Comparison of ENCODE assay signal across 21 cellular contexts in genomic region chr6:4564746-4565145, GRCh38.
A peak's percentile ranks its signal among the peaks of the same experiment; 100 is the strongest.
DNase-seq lines count a peak whose midpoint lies in the region; ATAC-seq and TF ChIP-seq lines count a peak whose summit lies in the region.
"Had no signal": no experiment of that assay in that cellular context is flagged by ENCODE, and none has a peak within 500 bp of the region (broad histone marks: within the 10 kb centered on the region; RNA-seq: fewer than 3 reads in every experiment).

No MANE protein-coding gene starts in this region.

- TF ChIP-seq CTCF in endothelial cell (IDR thresholded peaks at IDR 0.05; ENCODE audit: unreplicated experiment), result no peak

- H3K4me1 Mint-ChIP-seq in T-helper 2 cell treated with Interferon-gamma antibody and Interleukin-4, amounts not matched to agents 5 μg/mL and 100 μg/mL, for 36 hours (ENCODE audit: low read depth), result no peaks in the 10 kb centered on the region
- peaks cover 27% of the 10 kb centered on the region for H3K4me1 Mint-ChIP-seq in endothelial cell (ENCODE audit: unreplicated experiment)
- H3K4me1 Mint-ChIP-seq: activated CD4-positive, alpha-beta T cell treated with anti-CD3 and anti-CD28 coated beads, Interleukin-2, amount 10 ng/mL, durations not matched to agents 24 days and 14 days; central memory CD8-positive, alpha-beta T cell; naive thymus-derived CD4-positive, alpha-beta T cell had no signal

- no peak for ATAC-seq in HG02870 (IDR thresholded peaks at IDR 0.05; ENCODE audit: unreplicated experiment)

- DNase-seq in NCI-H1092 treated with DMSO at 0.1 percent for 48 hours (lab: John Stamatoyannopoulos, UW) (peak; percentile 23), anterior cingulate cortex (lab: John Stamatoyannopoulos, UW) (peak in 39 of 58 donors; percentile 5 to 62 (median 27)), inferior parietal cortex (ENCODE audit: extremely low spot score) (peak; percentile 31), pons (ENCODE audit: low spot score) (peak; percentile 48), RPMI8226 (no peak), endothelial cell (ENCODE audit: low spot score) (no peak)
- DNase-seq in T-helper 2 cell treated with Interferon-gamma antibody and Interleukin-4, amounts not matched to agents 5 μg/mL and 100 μg/mL, for 36 hours (ENCODE audit: low spot score), result no peak
- DNase-seq: activated CD4-positive, alpha-beta T cell treated with anti-CD3 and anti-CD28 coated beads, Interleukin-2, amount 10 ng/mL, durations not matched to agents 24 days and 14 days; activated CD8-positive, alpha-beta memory T cell treated with anti-CD3 and anti-CD28 coated beads, Interleukin-2, amount 50 U/mL, for 4 hours; activated effector memory CD4-positive, alpha-beta T cell treated with anti-CD3 and anti-CD28 coated beads, Interleukin-2, amount 50 U/mL, for 16 hours; COR-L47; effector CD8-positive, alpha-beta T cell; heart right ventricle; naive thymus-derived CD4-positive, alpha-beta T cell; NCI-H146; small intestine; stimulated activated CD4-positive, alpha-beta T cell treated with anti-CD3 and anti-CD28 coated beads, Interleukin-4, amount 100 ng/mL, for 24 hours; T-helper 1 cell had no signal

- no peaks in the 10 kb centered on the region for H3K9me3 Mint-ChIP-seq in T-helper 2 cell treated with Interferon-gamma antibody and Interleukin-4, amounts not matched to agents 5 μg/mL and 100 μg/mL, for 36 hours
- H3K9me3 Mint-ChIP-seq in endothelial cell (ENCODE audit: unreplicated experiment), result no peaks in the 10 kb centered on the region
- H3K9me3 Mint-ChIP-seq: activated CD4-positive, alpha-beta T cell treated with anti-CD3 and anti-CD28 coated beads, Interleukin-2, amount 10 ng/mL, durations not matched to agents 24 days and 14 days; central memory CD8-positive, alpha-beta T cell had no signal

- H3K36me3 Mint-ChIP-seq in T-helper 2 cell treated with Interferon-gamma antibody and Interleukin-4, amounts not matched to agents 5 μg/mL and 100 μg/mL, for 36 hours (ENCODE audit: low read depth), result no peaks in the 10 kb centered on the region
- peaks cover 3% of the 10 kb centered on the region for H3K36me3 Mint-ChIP-seq in endothelial cell (ENCODE audit: low read depth, unreplicated experiment)
- H3K36me3 Mint-ChIP-seq: naive thymus-derived CD4-positive, alpha-beta T cell had no signal

- no peaks in the 10 kb centered on the region for H3K27me3 Mint-ChIP-seq in T-helper 2 cell treated with Interferon-gamma antibody and Interleukin-4, amounts not matched to agents 5 μg/mL and 100 μg/mL, for 36 hours (ENCODE audit: low read depth)
- peaks cover 2% of the 10 kb centered on the region for H3K27me3 Mint-ChIP-seq in endothelial cell (ENCODE audit: unreplicated experiment)

- no peak overlapping the region for H3K4me3 Mint-ChIP-seq in T-helper 2 cell treated with Interferon-gamma antibody and Interleukin-4, amounts not matched to agents 5 μg/mL and 100 μg/mL, for 36 hours
- H3K4me3 Mint-ChIP-seq in endothelial cell (ENCODE audit: unreplicated experiment), result no peak overlapping the region
- H3K4me3 Mint-ChIP-seq: activated CD4-positive, alpha-beta T cell treated with anti-CD3 and anti-CD28 coated beads, Interleukin-2, amount 10 ng/mL, durations not matched to agents 24 days and 14 days; B cell; central memory CD8-positive, alpha-beta T cell; naive thymus-derived CD4-positive, alpha-beta T cell had no signal

- no peak overlapping the region for H3K27ac Mint-ChIP-seq in T-helper 2 cell treated with Interferon-gamma antibody and Interleukin-4, amounts not matched to agents 5 μg/mL and 100 μg/mL, for 36 hours
- H3K27ac Mint-ChIP-seq in endothelial cell (ENCODE audit: unreplicated experiment), result no peak overlapping the region
- H3K27ac Mint-ChIP-seq: activated CD4-positive, alpha-beta T cell treated with anti-CD3 and anti-CD28 coated beads, Interleukin-2, amount 10 ng/mL, durations not matched to agents 24 days and 14 days; B cell; naive thymus-derived CD4-positive, alpha-beta T cell had no signal

Comparison
In these comparisons a context has a peak if more than half of its experiments do, and no peak if none do; other contexts are left out.
1. DNase-seq: peak in NCI-H1092 treated with DMSO at 0.1 percent for 48 hours (single experiment), anterior cingulate cortex (39 of 58), inferior parietal cortex (single experiment) and pons (single experiment); none in RPMI8226 (single experiment), T-helper 2 cell treated with Interferon-gamma antibody and Interleukin-4, amounts not matched to agents 5 μg/mL and 100 μg/mL, for 36 hours (single experiment) and endothelial cell (single experiment).